ENCODE assay signal across 12 cellular contexts in genomic region chr12:104687823-104688573, GRCh38.
DNase-seq lines count a peak whose midpoint lies in the region; ATAC-seq and TF ChIP-seq lines count a peak whose summit lies in the region.
"Had no signal": no experiment of that assay in that cellular context is flagged by ENCODE, and none has a peak within 500 bp of the region (broad histone marks: within the 10 kb centered on the region; RNA-seq: fewer than 3 reads in every experiment).

No MANE protein-coding gene starts in this region.

- POLR2A ChIA-PET in CD4-positive, alpha-beta T cell (lab: Charles Lee), result interaction anchor here (1.0 to 1.4 kb wide), 3 partner anchors 32 to 210 kb away, joined by 3 to 5 read pairs (median 5); no protein-coding TSS in a partner anchor

- no peaks in the 10 kb centered on the region for H3K9me3 Mint-ChIP-seq in CD4-positive, alpha-beta T cell
- no peaks in the 10 kb centered on the region for H3K9me3 Mint-ChIP-seq in naive B cell

- intact Hi-C loops in CD4-positive, alpha-beta T cell (cut with DNase I, micrococcal nuclease), result loop anchor here in 1 of 2 experiments (10.0 kb wide), 1 partner anchor 303 kb away; no protein-coding TSS in a partner anchor

- H3K27ac ChIP-seq in CD4-positive, alpha-beta T cell (ENCODE audit: low read depth, low read length), result no peak overlapping the region
- H3K27ac ChIP-seq: WERI-Rb-1 had no signal

- in situ Hi-C loops in KBM-7 (cut with MboI; ENCODE audit: low pct_unique_long_range_greater_than_20kb, low sequenced_read_pairs), result no loop called here

- H3K4me3 Mint-ChIP-seq in CD4-positive, alpha-beta T cell, result no peak overlapping the region
- H3K4me3 Mint-ChIP-seq in naive B cell, result peak overlapping the region in 5 of 8 donors; percentile 38 to 81 (median 65)

- no peaks in the 10 kb centered on the region for H3K9me3 ChIP-seq in CD4-positive, alpha-beta T cell (ENCODE audit: control insufficient read depth, low read length)

- H3K36me3 Mint-ChIP-seq in CD4-positive, alpha-beta T cell (ENCODE audit: low read depth), result peaks cover 3% of the 10 kb centered on the region
- peaks cover under 1 to 2% of the 10 kb centered on the region in 2 donors for H3K36me3 Mint-ChIP-seq in naive B cell

- ATAC-seq in CD4-positive, alpha-beta T cell (ENCODE audit: poor library complexity), result peak; percentile 30
- no peak for ATAC-seq in naive B cell (ENCODE audit: low read depth in 2 of 2)
- ATAC-seq in GM18520 (IDR thresholded peaks at IDR 0.05; ENCODE audit: unreplicated experiment), result no peak
- no peak for ATAC-seq in GM21723 (IDR thresholded peaks at IDR 0.05; ENCODE audit: unreplicated experiment)
- ATAC-seq: PC-3 had no signal

- TF ChIP-seq CTCF in CD4-positive, alpha-beta T cell (IDR thresholded peaks at IDR 0.05), result no peak

- no peaks in the 10 kb centered on the region for H3K27me3 ChIP-seq in CD4-positive, alpha-beta T cell (ENCODE audit: control insufficient read depth, insufficient read depth, low read length)

- H3K27ac Mint-ChIP-seq in CD4-positive, alpha-beta T cell, result peak overlapping the region; percentile 71
- H3K27ac Mint-ChIP-seq in naive B cell, result peak overlapping the region in 4 of 6 donors; percentile 11 to 93 (median 78)

- CTCF ChIA-PET in CD4-positive, alpha-beta T cell (lab: Charles Lee), result no interaction called here

- no peaks in the 10 kb centered on the region for H3K27me3 Mint-ChIP-seq in CD4-positive, alpha-beta T cell
- H3K27me3 Mint-ChIP-seq in naive B cell, result no peaks in the 10 kb centered on the region

- DNase-seq in CD4-positive, alpha-beta T cell, result peak in 2 of 10 experiments; percentile 17 to 21
- DNase-seq in KBM-7, result peak; percentile 75
- peak; percentile 37 for DNase-seq in activated T-cell treated with anti-CD3 and anti-CD28 coated beads for 24 hours (ENCODE audit: low read depth)
- DNase-seq in naive B cell, result no peak
- DNase-seq in RKO (ENCODE audit: low spot score), result no peak
- DNase-seq: caudate nucleus, NCI-H187, PC-3, substantia nigra, WERI-Rb-1 had no signal

- peaks cover 60% of the 10 kb centered on the region for H3K4me1 Mint-ChIP-seq in CD4-positive, alpha-beta T cell (ENCODE audit: low read depth)
- H3K4me1 Mint-ChIP-seq in naive B cell, result peaks cover 46 to 83% (median 79%) of the 10 kb centered on the region in 3 donors

Comparison
In these comparisons a context has a peak if more than half of its experiments do, and no peak if none do; other contexts are left out.
1. DNase-seq: peak in KBM-7 (single experiment) and activated T-cell treated with anti-CD3 and anti-CD28 coated beads for 24 hours (single experiment); none in naive B cell (single experiment) and RKO (single experiment).